In genomic region chr5:139182528-139183296, GRCh38 we compare ENCODE assay signal across 16 cellular contexts. TPM values are rescaled to one million over a fixed set of nuclear protein-coding genes. Genes with fewer than 3 reads are reported as not detected.
DNase-seq lines count a peak whose midpoint lies in the region; ATAC-seq, FAIRE-seq and TF ChIP-seq lines count a peak whose summit lies in the region.
"Had no signal": no experiment of that assay in that cellular context is flagged by ENCODE, and none has a peak within 500 bp of the region (broad histone marks: within the 10 kb centered on the region; RNA-seq: fewer than 3 reads in every experiment).

No MANE protein-coding gene starts in this region.

- peaks cover 15 to 27% (median 16%) of the 10 kb centered on the region in 7 donors for H3K4me1 Mint-ChIP-seq in naive thymus-derived CD4-positive, alpha-beta T cell

- intact Hi-C loops in K562 (cut with micrococcal nuclease) (no loop called here), sigmoid colon (cut with DNase I) (no loop called here)
- intact Hi-C loops in naive thymus-derived CD4-positive, alpha-beta T cell (cut with micrococcal nuclease) = no loop called here

- H3K4me3 ChIP-seq in K562 (no peak overlapping the region), sigmoid colon (no peak overlapping the region)
- no peak overlapping the region for H3K4me3 ChIP-seq in naive thymus-derived CD4-positive, alpha-beta T cell (ENCODE audit: low read length)
- H3K4me3 ChIP-seq: ascending aorta had no signal

- H3K4me3 Mint-ChIP-seq in naive thymus-derived CD4-positive, alpha-beta T cell = no peak overlapping the region

- H3K27ac ChIP-seq in K562 (ENCODE audit: extremely low read depth, low read depth, low read length) = no peak overlapping the region
- peak overlapping the region in 3 of 4 donors; percentile 28 to 82 (median 75) for H3K27ac ChIP-seq in sigmoid colon
- no peak overlapping the region for H3K27ac ChIP-seq in naive thymus-derived CD4-positive, alpha-beta T cell (ENCODE audit: low read depth, low read length)
- H3K27ac ChIP-seq: ascending aorta, RWPE1 had no signal

- 36% methylated on average over 4 of the region's 4 CpGs for WGBS in K562 (ENCODE audit: insufficient coverage, low coverage, missing lambda C conversion rate)
- WGBS in sigmoid colon, 2 donors = 84 to 91% methylated on average over 4 of the region's 4 CpGs

- peak; percentile 31 for DNase-seq in GM13976 (ENCODE audit: low spot score)
- DNase-seq in K562 (ENCODE audit: extremely low read depth in 1 of 4, low spot score in 3 of 4) = no peak
- DNase-seq in sigmoid colon = no peak
- DNase-seq in naive thymus-derived CD4-positive, alpha-beta T cell = no peak
- DNase-seq in activated CD4-positive, alpha-beta T cell treated with anti-CD3 and anti-CD28 coated beads, Interleukin-2, amount 50 U/mL, for 48 hours = no peak
- DNase-seq: activated CD4-positive, alpha-beta T cell treated with anti-CD3 and anti-CD28 coated beads, Interleukin-2, amount 50 U/mL, for 1 hour; activated naive CD4-positive, alpha-beta T cell treated with Interleukin-2 at 50 U/mL for 16 hours; NCI-H1092 treated with DMSO at 0.1 percent for 48 hours; stimulated activated CD4-positive, alpha-beta T cell treated with anti-CD3 and anti-CD28 coated beads, Interleukin-2, amount 100 ng/mL, for 24 hours; substantia nigra had no signal

- no TSS peak for BruUV-seq in K562 (replicated peaks; lab: Mats Ljungman, UMichigan)

- H3K9me3 Mint-ChIP-seq in naive thymus-derived CD4-positive, alpha-beta T cell = no peaks in the 10 kb centered on the region

- H3K36me3 Mint-ChIP-seq in naive thymus-derived CD4-positive, alpha-beta T cell = peaks cover 0 to 32% (median 15%) of the 10 kb centered on the region in 5 donors

- H4K20me1 ChIP-seq in K562 (replicated peaks; ENCODE audit: control insufficient read depth, insufficient read depth, low read length) = peaks cover 31% of the 10 kb centered on the region

- POLR2A ChIA-PET in K562 (lab: Yijun Ruan, JAX) = no interaction called here
- POLR2A ChIA-PET in naive thymus-derived CD4-positive, alpha-beta T cell (lab: Charles Lee) = no interaction called here

- peak; percentile 35 for ATAC-seq in HG03196 (IDR thresholded peaks at IDR 0.05; ENCODE audit: unreplicated experiment)
- no peak for ATAC-seq in K562
- no peak for ATAC-seq in naive thymus-derived CD4-positive, alpha-beta T cell
- no peak for ATAC-seq in HG02840 (IDR thresholded peaks at IDR 0.05; ENCODE audit: low FRiP score, unreplicated experiment)

- TF ChIP-seq CTCF in GM13976 (IDR thresholded peaks at IDR 0.05; ENCODE audit: borderline replicate concordance, control extremely low read depth, extremely low read depth, insufficient read depth, missing control alignments) (no peak), K562 (IDR thresholded peaks at IDR 0.05 in 2 of 3, conservative IDR thresholded peaks at IDR 0.05 in 1 of 3; ENCODE audit: insufficient read depth in 2 of 3, low read depth in 1 of 3, low read length in 3 of 3) (no peak), sigmoid colon (IDR thresholded peaks at IDR 0.05) (no peak)

- H3K4me1 ChIP-seq in K562 (replicated peaks in 1 of 2; ENCODE audit: control insufficient read depth in 2 of 2, insufficient read depth in 2 of 2, low read length in 2 of 2) = peaks cover 14 to 18% of the 10 kb centered on the region in 2 experiments
- peaks cover 4 to 98% (median 92%) of the 10 kb centered on the region in 4 donors for H3K4me1 ChIP-seq in sigmoid colon
- H3K4me1 ChIP-seq in naive thymus-derived CD4-positive, alpha-beta T cell (ENCODE audit: control insufficient read depth in 2 of 2, insufficient read depth in 2 of 2, low read length in 2 of 2) = no peaks in the 10 kb centered on the region

- no peak for TF ChIP-seq RAD21 in K562 (CRISPR knock-in tag; conservative IDR thresholded peaks at IDR 0.05 in 1 of 2, IDR thresholded peaks at IDR 0.05 in 1 of 2)

- H3K27me3 ChIP-seq in K562 (ENCODE audit: control insufficient read depth in 2 of 2, insufficient read depth in 2 of 2, low read length in 2 of 2) (no peaks in the 10 kb centered on the region), sigmoid colon (no peaks in the 10 kb centered on the region)
- no peaks in the 10 kb centered on the region for H3K27me3 ChIP-seq in naive thymus-derived CD4-positive, alpha-beta T cell (ENCODE audit: control insufficient read depth in 2 of 2, insufficient read depth in 2 of 2, low read length in 2 of 2)
- H3K27me3 ChIP-seq: ascending aorta had no signal

- TF ChIP-seq EP300 in K562 (IDR thresholded peaks at IDR 0.05; ENCODE audit: low read length) (no peak), sigmoid colon (IDR thresholded peaks at IDR 0.05) (no peak)

- H3K9me3 ChIP-seq in K562 (replicated peaks; ENCODE audit: control insufficient read depth, insufficient read depth, low read depth, low read length) = no peaks in the 10 kb centered on the region
- no peaks in the 10 kb centered on the region for H3K9me3 ChIP-seq in sigmoid colon
- no peaks in the 10 kb centered on the region for H3K9me3 ChIP-seq in naive thymus-derived CD4-positive, alpha-beta T cell (ENCODE audit: control insufficient read depth in 2 of 3, low read length in 3 of 3)
- H3K9me3 ChIP-seq: ascending aorta had no signal

- no peak overlapping the region for H3K27ac Mint-ChIP-seq in naive thymus-derived CD4-positive, alpha-beta T cell

- H2AFZ ChIP-seq in K562 (ENCODE audit: low read depth, low read length) = no peak overlapping the region

- no peaks in the 10 kb centered on the region for H3K9me1 ChIP-seq in K562 (ENCODE audit: control insufficient read depth, insufficient read depth, low read length)

- H3K9ac ChIP-seq in K562 (ENCODE audit: insufficient read depth in 1 of 2, low read depth in 2 of 2, low read length in 2 of 2) = no peak overlapping the region

- no peak for FAIRE-seq in K562 (lab: Jason Lieb, UNC)
- FAIRE-seq: colon, GM19239 had no signal

- in situ Hi-C loops in GM13976 (cut with MboI; ENCODE audit: low sequenced_read_pairs, unreplicated experiment) (no loop called here), K562 (cut with MboI) (no loop called here)

- peaks cover 13% of the 10 kb centered on the region; the same call in 1 of the 3 replicates for H3K79me2 ChIP-seq in K562 (ENCODE audit: control insufficient read depth, insufficient read depth, low read length)

- no peaks in the 10 kb centered on the region for H3K36me3 ChIP-seq in K562 (ENCODE audit: control insufficient read depth, insufficient read depth, low read length)
- H3K36me3 ChIP-seq in sigmoid colon = peaks cover 0 to 1% (median 0%) of the 10 kb centered on the region in 4 donors
- no peaks in the 10 kb centered on the region for H3K36me3 ChIP-seq in naive thymus-derived CD4-positive, alpha-beta T cell (ENCODE audit: control insufficient read depth in 2 of 3, insufficient read depth in 3 of 3, low read length in 3 of 3)
- H3K36me3 ChIP-seq: ascending aorta had no signal

- CTCF ChIA-PET in K562 (lab: Yijun Ruan, JAX; ENCODE audit: low intra/inter-chr PET ratio) = no interaction called here
- CTCF ChIA-PET in naive thymus-derived CD4-positive, alpha-beta T cell (lab: Charles Lee) = no interaction called here

- H3K27me3 Mint-ChIP-seq in naive thymus-derived CD4-positive, alpha-beta T cell = no peaks in the 10 kb centered on the region

- H3K4me2 ChIP-seq in K562 (ENCODE audit: insufficient read depth, low read length) = no peak overlapping the region

- TF ChIP-seq POLR2A in K562 (conservative IDR thresholded peaks at IDR 0.05) = no peak
- no peak for TF ChIP-seq POLR2A in sigmoid colon (IDR thresholded peaks at IDR 0.05)

TF ChIP-seq in K562, 482 proteins besides CTCF, POLR2A, EP300 and RAD21:
- TF ChIP-seq SPI1 (IDR thresholded peaks at IDR 0.05; ENCODE audit: borderline replicate concordance, low read depth, low read length) (peak; percentile 37; the same call in 1 of the 2 replicates), KAT7 (CRISPR knock-in tag; IDR thresholded peaks at IDR 0.05; ENCODE audit: borderline replicate concordance) (no peak)

RNA-seq across cellular contexts. Expression of gene SIL1, which starts 15.5 kb away (rescaled TPM):
- 56.7 and 91.8 TPM in 2 replicates for total RNA-seq in K562 (2011; cell fraction: chromatin; rRNA removed; ENCODE audit: low replicate concordance)
- total RNA-seq in K562 (2011; cell fraction: nucleolus; rRNA removed) = 64.0 and 77.0 TPM in 2 replicates
- 57.0 and 70.0 TPM in 2 replicates for total RNA-seq in K562 (2011; cell fraction: nucleoplasm; rRNA removed)
- total RNA-seq in K562 (2014; rRNA removed) (30.5 and 30.6 TPM in 2 replicates), K562 (2014; rRNA removed; fragmentation: Illumina TruSeq; extraction: Trizol) (20.4 and 23.2 TPM in 2 replicates), K562 (2015; rRNA removed; fragmentation: Illumina TruSeq; extraction: Trizol) (15.2 and 15.4 TPM in 2 replicates), K562 (2021) (19.2 and 29.8 TPM in 2 replicates), sigmoid colon (10 to 100 TPM; 23.2 to 39.2 (median 34.9) TPM)
- polyA plus RNA-seq in K562 (2011; rRNA removed) (22.3 and 26.6 TPM in 2 replicates), K562 (2014; fragmentation: Illumina TruSeq; extraction: Trizol) (14.3 and 18.1 TPM in 2 replicates), K562 (2014; fragmentation: Nextera tagmentation; extraction: Ambion mirVana) (1 to 10 TPM; 1.3 to 4.1 TPM), K562 (2014; rRNA removed) (17.3 and 26.7 TPM in 2 replicates), sigmoid colon (10 to 100 TPM in 2 of 3 donors, 1 to 10 TPM in 1; 7.8 to 60.8 (median 17.3) TPM)
- polyA plus RNA-seq in K562 (2011; cell fraction: cytosol; rRNA removed) = 25.5 and 54.6 TPM in 2 replicates
- 14.8 and 19.5 TPM in 2 replicates for polyA plus RNA-seq in K562 (2011; cell fraction: nucleus; rRNA removed)
- 19.8 and 32.9 TPM in 2 replicates for polyA plus RNA-seq in K562 (2012)
- 33.7 and 45.1 TPM in 2 replicates for polyA minus RNA-seq in K562 (2011; rRNA and poly(A)+ RNA removed)
- polyA minus RNA-seq in K562 (2011; cell fraction: cytosol; rRNA and poly(A)+ RNA removed) = 14.7 and 21.9 TPM in 2 replicates
- 12.5 and 26.9 TPM in 2 replicates for polyA minus RNA-seq in K562 (2011; cell fraction: nucleus; rRNA and poly(A)+ RNA removed)
- 10 to 100 TPM; 11.9 to 27.1 (median 22.8) TPM for total RNA-seq in naive thymus-derived CD4-positive, alpha-beta T cell
- polyA plus RNA-seq in naive thymus-derived CD4-positive, alpha-beta T cell = 10 to 100 TPM; 10.6 to 15.6 TPM

Comparison
In these comparisons a context has a peak if more than half of its experiments do, and no peak if none do; other contexts are left out.
1. H3K27ac ChIP-seq: peak in sigmoid colon (3 of 4); none in K562 (single experiment) and naive thymus-derived CD4-positive, alpha-beta T cell (single experiment).